In the genomic region with DNA sequence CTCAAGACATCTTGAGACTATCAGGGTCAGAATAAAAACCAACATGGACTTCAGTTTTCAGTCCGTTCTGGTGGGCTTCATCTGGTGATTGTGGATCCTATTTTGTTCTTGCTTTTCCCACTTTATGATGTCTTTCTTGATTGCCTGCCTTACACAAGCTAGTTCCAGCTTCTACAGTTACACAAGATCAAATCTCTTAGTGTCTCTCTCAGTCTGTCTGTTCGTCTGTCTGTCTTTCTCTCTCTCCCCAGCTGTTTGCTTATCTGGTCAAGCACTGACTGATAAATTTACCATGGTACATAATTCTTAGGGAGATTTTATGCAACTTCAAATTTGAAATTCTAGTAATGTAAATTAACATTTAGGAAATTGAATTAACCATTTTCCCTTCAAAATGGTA, we compare ENCODE assay signal across 12 cellular contexts. TPM values are rescaled to one million over a fixed set of nuclear protein-coding genes. Genes with fewer than 3 reads are reported as not detected.
DNase-seq lines count a peak whose midpoint lies in the region; ATAC-seq and TF ChIP-seq lines count a peak whose summit lies in the region.
"Had no signal": no experiment of that assay in that cellular context is flagged by ENCODE, and none has a peak within 500 bp of the region (broad histone marks: within the 10 kb centered on the region; RNA-seq: fewer than 3 reads in every experiment).

No MANE protein-coding gene starts in this region.

- peaks cover 0 to 13% of the 10 kb centered on the region in 2 donors for H3K36me3 Mint-ChIP-seq in activated T-cell treated with anti-CD3 and anti-CD28 coated beads, Interleukin-2, amount 50 U/mL, for 72 hours (ENCODE audit: insufficient read depth in 2 of 2)
- peaks cover 21% of the 10 kb centered on the region for H3K36me3 Mint-ChIP-seq in activated T-cell treated with anti-CD3 and anti-CD28 coated beads, Interleukin-2, amount 50 U/mL, for 4 hours (ENCODE audit: insufficient read depth)

- peaks cover 15% of the 10 kb centered on the region for H3K4me1 Mint-ChIP-seq in activated T-cell treated with anti-CD3 and anti-CD28 coated beads, Interleukin-2, amount 50 U/mL, for 72 hours (ENCODE audit: low read depth)
- H3K4me1 Mint-ChIP-seq in activated T-cell treated with anti-CD3 and anti-CD28 coated beads, Interleukin-2, amount 50 U/mL, for 4 hours (ENCODE audit: low read depth) = peaks cover 25% of the 10 kb centered on the region
- H3K4me1 Mint-ChIP-seq: CD14-positive monocyte had no signal

- peaks cover 21% of the 10 kb centered on the region for H3K36me3 ChIP-seq in adipocyte (ENCODE audit: control insufficient read depth, insufficient read depth, low read length, severe bottlenecking)

- TF ChIP-seq POLR2A in erythroblast (IDR thresholded peaks at IDR 0.05; ENCODE audit: low read length) = no peak

- H3K4me3 ChIP-seq in adipocyte (ENCODE audit: low read length) = no peak overlapping the region
- H3K4me3 ChIP-seq: GM23248 had no signal

- H3K9ac ChIP-seq in adipocyte (ENCODE audit: low read length) = peak overlapping the region; percentile 6
- H3K9ac ChIP-seq: GM23248 had no signal

- H3K9me3 ChIP-seq in adipocyte (ENCODE audit: control insufficient read depth, low read length) = no peaks in the 10 kb centered on the region

- H3K4me3 Mint-ChIP-seq in activated T-cell treated with anti-CD3 and anti-CD28 coated beads, Interleukin-2, amount 50 U/mL, for 72 hours = no peak overlapping the region
- H3K4me3 Mint-ChIP-seq in activated T-cell treated with anti-CD3 and anti-CD28 coated beads, Interleukin-2, amount 50 U/mL, for 4 hours = no peak overlapping the region
- H3K4me3 Mint-ChIP-seq: CD14-positive monocyte had no signal

- H3K27me3 ChIP-seq in adipocyte (replicated peaks; ENCODE audit: control insufficient read depth, insufficient read depth, low read length) = no peaks in the 10 kb centered on the region

- no peaks in the 10 kb centered on the region for H3K27me3 Mint-ChIP-seq in activated T-cell treated with anti-CD3 and anti-CD28 coated beads, Interleukin-2, amount 50 U/mL, for 72 hours (ENCODE audit: low read depth)
- H3K27me3 Mint-ChIP-seq in activated T-cell treated with anti-CD3 and anti-CD28 coated beads, Interleukin-2, amount 50 U/mL, for 4 hours (ENCODE audit: low read depth) = no peaks in the 10 kb centered on the region

- no peaks in the 10 kb centered on the region for H3K9me3 Mint-ChIP-seq in activated T-cell treated with anti-CD3 and anti-CD28 coated beads, Interleukin-2, amount 50 U/mL, for 72 hours
- H3K9me3 Mint-ChIP-seq in activated T-cell treated with anti-CD3 and anti-CD28 coated beads, Interleukin-2, amount 50 U/mL, for 4 hours = no peaks in the 10 kb centered on the region
- H3K9me3 Mint-ChIP-seq: CD14-positive monocyte had no signal

- ATAC-seq in activated T-cell treated with anti-CD3 and anti-CD28 coated beads, Interleukin-2, amount 50 U/mL, for 72 hours (replicated peaks in 1 of 2) = no peak
- ATAC-seq in activated T-cell treated with anti-CD3 and anti-CD28 coated beads, Interleukin-2, amount 50 U/mL, for 4 hours = no peak
- no peak for ATAC-seq in GM18861 (IDR thresholded peaks at IDR 0.05; ENCODE audit: unreplicated experiment)
- ATAC-seq: HepG2 had no signal

- no peaks in the 10 kb centered on the region for H3K4me1 ChIP-seq in adipocyte (ENCODE audit: control insufficient read depth, insufficient read depth, low read length)

- peak overlapping the region; percentile 6 for H3K27ac Mint-ChIP-seq in activated T-cell treated with anti-CD3 and anti-CD28 coated beads, Interleukin-2, amount 50 U/mL, for 72 hours
- H3K27ac Mint-ChIP-seq: CD14-positive monocyte had no signal

- DNase-seq in activated T-cell treated with anti-CD3 and anti-CD28 coated beads, Interleukin-2, amount 50 U/mL, for 72 hours = no peak
- no peak for DNase-seq in activated T-cell treated with anti-CD3 and anti-CD28 coated beads, Interleukin-2, amount 50 U/mL, for 4 hours
- DNase-seq in adipocyte (ENCODE audit: low read depth) = no peak
- DNase-seq in erythroblast (lab: John Stamatoyannopoulos, UW) = peak; percentile 16 to 48
- DNase-seq in NCI-H1105 (lab: John Stamatoyannopoulos, UW) = no peak
- DNase-seq in NCI-H2196 treated with DMSO at 0.1 percent for 48 hours (lab: John Stamatoyannopoulos, UW; ENCODE audit: unreplicated experiment) = no peak
- DNase-seq: DMS 273 treated with DMSO at 0.1 percent for 48 hours, GM23248, H7 had no signal

RNA-seq across cellular contexts. Expression of a gene that starts 35.8 kb away (rescaled TPM):
- total RNA-seq in activated T-cell treated with anti-CD3 and anti-CD28 coated beads, Interleukin-2, amount 50 U/mL, for 72 hours = 100 to 1,000 TPM; 129 to 162 TPM
- 10 to 100 TPM; 52.3 to 68.5 (median 62.0) TPM for total RNA-seq in activated T-cell treated with anti-CD3 and anti-CD28 coated beads, Interleukin-2, amount 50 U/mL, for 4 hours

Comparison
In these comparisons a context has a peak if more than half of its experiments do, and no peak if none do; other contexts are left out.
1. DNase-seq: peak in erythroblast (2 of 2); none in activated T-cell treated with anti-CD3 and anti-CD28 coated beads, Interleukin-2, amount 50 U/mL, for 72 hours (0 of 2), activated T-cell treated with anti-CD3 and anti-CD28 coated beads, Interleukin-2, amount 50 U/mL, for 4 hours (single experiment), adipocyte (single experiment), NCI-H1105 (single experiment) and NCI-H2196 treated with DMSO at 0.1 percent for 48 hours (single experiment).